Comparison of ENCODE assay signal across 1 cellular context in the genomic region with DNA sequence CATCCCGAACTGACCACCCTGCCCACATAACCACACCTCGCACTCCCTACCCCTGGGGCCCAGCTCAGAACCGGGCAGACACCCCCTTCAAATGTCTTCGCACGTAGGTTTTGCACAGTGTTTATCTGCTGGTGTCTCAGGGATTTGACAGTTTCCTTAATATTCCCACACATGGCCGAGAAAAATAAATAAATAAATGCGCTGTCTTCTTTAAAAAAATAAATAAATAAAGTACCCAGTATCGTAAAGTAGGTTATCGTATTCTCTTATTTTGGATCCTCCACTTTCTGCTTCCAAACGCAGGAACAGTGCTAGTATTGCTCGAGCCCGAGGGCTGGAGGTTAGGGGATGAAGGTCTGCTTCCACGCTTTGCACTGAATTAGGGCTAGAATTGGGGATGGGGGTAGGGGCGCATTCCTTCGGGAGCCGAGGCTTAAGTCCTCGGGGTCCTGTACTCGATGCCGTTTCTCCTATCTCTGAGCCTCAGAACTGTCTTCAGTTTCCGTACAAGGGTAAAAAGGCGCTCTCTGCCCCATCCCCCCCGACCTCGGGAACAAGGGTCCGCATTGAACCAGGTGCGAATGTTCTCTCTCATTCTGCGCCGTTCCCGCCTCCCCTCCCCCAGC.
TF ChIP-seq lines count a peak whose summit lies in the region.

No MANE protein-coding gene starts in this region.

TF ChIP-seq in K562, 482 proteins besides CTCF, POLR2A, EP300 and RAD21 (continued from another document):
- TF ChIP-seq ZBTB40 (IDR thresholded peaks at IDR 0.05) = 0 out of 2 replicates have a peak, but pooled peaks have one; percentile 38
- no peak for TF ChIP-seq ZBTB40 (CRISPR knock-in tag; IDR thresholded peaks at IDR 0.05)
- no peak for TF ChIP-seq KDM4B (IDR thresholded peaks at IDR 0.05; ENCODE audit: borderline replicate concordance in 2 of 2, low read depth in 1 of 2)
- TF ChIP-seq HDAC2 (IDR thresholded peaks at IDR 0.05) = 0 out of 2 replicates have a peak, but pooled peaks have one; percentile 5
- TF ChIP-seq, protein P1, sequence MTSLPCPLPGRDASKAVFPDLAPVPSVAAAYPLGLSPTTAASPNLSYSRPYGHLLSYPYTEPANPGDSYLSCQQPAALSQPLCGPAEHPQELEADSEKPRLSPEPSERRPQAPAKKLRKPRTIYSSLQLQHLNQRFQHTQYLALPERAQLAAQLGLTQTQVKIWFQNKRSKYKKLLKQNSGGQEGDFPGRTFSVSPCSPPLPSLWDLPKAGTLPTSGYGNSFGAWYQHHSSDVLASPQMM (CRISPR knock-in tag; IDR thresholded peaks at IDR 0.05) = no peak
- no peak for TF ChIP-seq PHF20 (IDR thresholded peaks at IDR 0.05; ENCODE audit: partially characterized antibody)
